8 cellular contexts compared by ENCODE assay signal in genomic region chr5:141650851-141651727, GRCh38. TPM values are rescaled to one million over a fixed set of nuclear protein-coding genes. Genes with fewer than 3 reads are reported as not detected.
A peak's percentile ranks its signal among the peaks of the same experiment; 100 is the strongest.
DNase-seq lines count a peak whose midpoint lies in the region; ATAC-seq and TF ChIP-seq lines count a peak whose summit lies in the region.

Gene FCHSD1, minus strand, starts transcription at chr5:141651418. Its CDS starts 50 bp downstream, at chr5:141651368.

- TF ChIP-seq CTCF in omental fat pad (IDR thresholded peaks at IDR 0.05), result no peak

- DNase-seq in CMK (ENCODE audit: low read depth) (peak; percentile 75), SJCRH30 (peak; percentile 43 to 52), globus pallidus (ENCODE audit: low spot score) (peak; percentile 80), omental fat pad (ENCODE audit: low spot score) (peak; percentile 85), superior temporal gyrus (ENCODE audit: extremely low spot score) (peak; percentile 68)
- DNase-seq in activated naive CD4-positive, alpha-beta T cell treated with Interleukin-2 at 50 U/mL for 16 hours, result peak; percentile 81

- H3K27ac ChIP-seq in SJCRH30, result no peak within 1 kb of the TSS

- ATAC-seq in GM19452 (IDR thresholded peaks at IDR 0.05; ENCODE audit: unreplicated experiment) (peak; percentile 98), HG03565 (IDR thresholded peaks at IDR 0.05; ENCODE audit: unreplicated experiment) (peak; percentile 78), omental fat pad (ENCODE audit: low FRiP score) (peak; percentile 94)

- peak within 1 kb of the TSS; percentile 49 for H3K4me3 ChIP-seq in SJCRH30

- H3K4me1 ChIP-seq in SJCRH30, result no peaks in the 10 kb centered on the region

- H3K9me3 ChIP-seq in SJCRH30 (replicated peaks), result no peaks in the 10 kb centered on the region

- no peaks in the 10 kb centered on the region for H3K36me3 ChIP-seq in SJCRH30

- no peaks in the 10 kb centered on the region for H3K27me3 ChIP-seq in SJCRH30

RNA-seq across cellular contexts. Expression of gene FCHSD1, which starts in this region (rescaled TPM):
- 2.0 and 2.1 TPM in 2 replicates for total RNA-seq in SJCRH30 (2014; rRNA removed; shearing (Covaris generic))
- total RNA-seq in omental fat pad, result 10 to 100 TPM; 11.2 to 19.7 (median 15.5) TPM
